In genomic region chr15:85777291-85778106, GRCh38 we compare ENCODE assay signal across 3 cellular contexts.
TF ChIP-seq lines count a peak whose summit lies in the region.

No MANE protein-coding gene starts in this region.

TF ChIP-seq in WTC11, 78 proteins besides CTCF, POLR2A, EP300 and RAD21:
- TF ChIP-seq TP53 (CRISPR knock-in tag; IDR thresholded peaks at IDR 0.05) (0 out of 2 replicates have a peak, but pooled peaks have one; percentile 5), ZBTB43 (CRISPR knock-in tag; IDR thresholded peaks at IDR 0.05) (no peak)

TF ChIP-seq in H1, 55 proteins besides CTCF, POLR2A, EP300 and RAD21:
- TF ChIP-seq SUZ12 (IDR thresholded peaks at IDR 0.05; ENCODE audit: low read length) (no peak), SIX5 (IDR thresholded peaks at IDR 0.05; ENCODE audit: low read depth, low read length) (no peak), RFX5 (IDR thresholded peaks at IDR 0.05; ENCODE audit: borderline replicate concordance, low read depth, low read length) (no peak), TAF1 (IDR thresholded peaks at IDR 0.05; ENCODE audit: low read depth, low read length) (no peak), TBP (IDR thresholded peaks at IDR 0.05; ENCODE audit: low read depth, low read length) (no peak), ATF2 (IDR thresholded peaks at IDR 0.05; ENCODE audit: low read length) (no peak), CHD2 (IDR thresholded peaks at IDR 0.05; ENCODE audit: low read length) (no peak), TAF7 (optimal IDR thresholded peaks at IDR 0.05; ENCODE audit: borderline replicate concordance, low read depth, low read length) (no peak), ZNF274 (IDR thresholded peaks at IDR 0.05; ENCODE audit: borderline replicate concordance, extremely low read depth, low read length) (no peak), NANOG (IDR thresholded peaks at IDR 0.05; ENCODE audit: insufficient read depth, low read depth, low read length, poor library complexity, severe bottlenecking) (no peak)
TF ChIP-seq in H1: peak in this region for 0.

TF ChIP-seq in HepG2, 621 proteins besides CTCF, POLR2A, EP300 and RAD21:
- TF ChIP-seq HIC2 (CRISPR knock-in tag; IDR thresholded peaks at IDR 0.05; ENCODE audit: low read depth): no peak
- no peak for TF ChIP-seq RBM39 (IDR thresholded peaks at IDR 0.05; ENCODE audit: low read depth, low read length, poor library complexity, severe bottlenecking)
- no peak for TF ChIP-seq ZBTB10 (CRISPR knock-in tag; IDR thresholded peaks at IDR 0.05; ENCODE audit: borderline replicate concordance)
- TF ChIP-seq ZBTB38 (CRISPR knock-in tag; IDR thresholded peaks at IDR 0.05): 0 out of 2 replicates have a peak, but pooled peaks have one; percentile 29
- peak; percentile 59; the same call in 1 of the 2 replicates for TF ChIP-seq CEBPB (IDR thresholded peaks at IDR 0.05; ENCODE audit: borderline replicate concordance, low read depth, low read length)
- TF ChIP-seq ZIK1 (CRISPR knock-in tag; IDR thresholded peaks at IDR 0.05; ENCODE audit: borderline replicate concordance, low read depth): no peak
- TF ChIP-seq CBX1 (IDR thresholded peaks at IDR 0.05; ENCODE audit: low read depth): no peak
- TF ChIP-seq HOXA3 (CRISPR knock-in tag; IDR thresholded peaks at IDR 0.05): 0 out of 2 replicates have a peak, but pooled peaks have one; percentile 21
- TF ChIP-seq ZNF549 (CRISPR knock-in tag; IDR thresholded peaks at IDR 0.05): no peak
- no peak for TF ChIP-seq HNF4A (CRISPR knock-in tag; IDR thresholded peaks at IDR 0.05)
- no peak for TF ChIP-seq RELA (CRISPR knock-in tag; IDR thresholded peaks at IDR 0.05)
- TF ChIP-seq ZNF12 (CRISPR knock-in tag; IDR thresholded peaks at IDR 0.05): peak; percentile 91
- peak; percentile 58 for TF ChIP-seq CEBPG (CRISPR knock-in tag; IDR thresholded peaks at IDR 0.05)
- TF ChIP-seq ZNF569 (CRISPR knock-in tag; IDR thresholded peaks at IDR 0.05; ENCODE audit: borderline replicate concordance): no peak
- peak; percentile 54; the same call in 1 of the 2 replicates for TF ChIP-seq NR2C2 (CRISPR knock-in tag; IDR thresholded peaks at IDR 0.05; ENCODE audit: borderline replicate concordance)
- TF ChIP-seq ZNF567 (CRISPR knock-in tag; IDR thresholded peaks at IDR 0.05; ENCODE audit: borderline replicate concordance): no peak
- TF ChIP-seq BCL3 (CRISPR knock-in tag; IDR thresholded peaks at IDR 0.05): no peak
- 0 out of 2 replicates have a peak, but pooled peaks have one; percentile 18 for TF ChIP-seq SALL1 (CRISPR knock-in tag; IDR thresholded peaks at IDR 0.05)
- TF ChIP-seq NR2F6 (IDR thresholded peaks at IDR 0.05): no peak
- peak; percentile 22; the same call in 1 of the 2 replicates for TF ChIP-seq NR2F6 (CRISPR knock-in tag; IDR thresholded peaks at IDR 0.05)
- peak; percentile 37 for TF ChIP-seq ZNF687 (CRISPR knock-in tag; IDR thresholded peaks at IDR 0.05)
- 0 out of 2 replicates have a peak, but pooled peaks have one; percentile 13 for TF ChIP-seq ZFY (CRISPR knock-in tag; IDR thresholded peaks at IDR 0.05)
